Comparison of ENCODE assay signal across 8 cellular contexts in the genomic region with DNA sequence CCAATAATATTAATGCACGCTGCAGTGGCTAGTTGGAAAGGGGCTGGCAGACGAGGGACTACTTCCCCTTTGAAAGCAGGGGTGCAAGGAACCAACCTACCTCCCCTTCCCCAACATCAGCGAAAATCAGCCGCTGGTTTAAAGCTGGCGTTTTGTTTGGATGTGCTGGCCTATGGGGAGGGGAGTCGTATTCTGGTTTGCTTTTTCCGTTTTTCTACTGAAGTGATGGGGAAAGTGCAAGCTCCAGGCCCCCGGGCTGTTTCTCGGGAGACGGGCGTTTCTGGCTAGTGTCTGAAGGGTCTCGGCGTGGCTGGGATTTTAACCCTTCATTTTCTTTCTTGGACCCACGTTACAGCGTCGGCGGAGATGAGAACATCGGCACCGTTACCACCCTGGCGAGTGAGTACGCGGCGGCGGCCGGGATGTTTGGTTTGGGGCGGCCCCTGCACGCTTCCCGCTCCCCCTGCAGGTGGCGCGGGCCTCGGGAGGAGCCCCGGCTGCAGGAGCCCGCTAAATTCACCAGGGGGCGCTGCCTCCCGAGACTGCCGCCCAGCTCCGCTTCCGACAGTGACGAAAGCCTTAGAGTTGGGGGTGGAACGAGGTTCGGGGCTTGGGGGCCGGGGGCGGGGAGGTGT.
DNase-seq lines count a peak whose midpoint lies in the region; ATAC-seq and TF ChIP-seq lines count a peak whose summit lies in the region.

No MANE protein-coding gene starts in this region.

- DNase-seq in EH (ENCODE audit: low read depth) (peak; percentile 79), H4 (ENCODE audit: low spot score) (peak; percentile 38), RPMI8226 (peak; percentile 85), fibroblast of pulmonary artery (ENCODE audit: low read depth) (peak; percentile 81)
- DNase-seq in activated effector memory CD4-positive, alpha-beta T cell treated with Interleukin-2 at 50 U/mL for 16 hours, result peak; percentile 84
- peak; percentile 94 for DNase-seq in stimulated activated naive CD8-positive, alpha-beta T cell treated with anti-CD3 and anti-CD28 coated beads, Interleukin-15, Interleukin-2, amounts not matched to agents 100 U/mL and 50 U/mL, for 24 hours

- peak overlapping the region; percentile 67 for H3K4me3 ChIP-seq in fibroblast of pulmonary artery (replicated peaks; ENCODE audit: low read depth, low read length)

- peaks cover 7% of the 10 kb centered on the region for H3K9me3 Mint-ChIP-seq in nephron

- peak; percentile 97 for TF ChIP-seq CTCF in LNCAP (IDR thresholded peaks at IDR 0.05)
- TF ChIP-seq CTCF in fibroblast of pulmonary artery (IDR thresholded peaks at IDR 0.05; ENCODE audit: low read length, missing control alignments), result peak; percentile 93
- peak; percentile 100 for TF ChIP-seq CTCF in nephron (IDR thresholded peaks at IDR 0.05; ENCODE audit: unreplicated experiment in 3 of 3)

- ATAC-seq in stimulated activated naive CD8-positive, alpha-beta T cell treated with anti-CD3 and anti-CD28 coated beads, Interleukin-15, Interleukin-2, amounts not matched to agents 100 U/mL and 50 U/mL, for 24 hours, result peak; percentile 99

- peak overlapping the region; percentile 92 to 96 (median 93) for H3K4me3 Mint-ChIP-seq in nephron

- H3K27me3 Mint-ChIP-seq in nephron (ENCODE audit: low read depth), result peaks cover 10% of the 10 kb centered on the region

- no peaks in the 10 kb centered on the region for H3K36me3 Mint-ChIP-seq in nephron (ENCODE audit: low read depth)

- H3K27ac Mint-ChIP-seq in nephron, result peak overlapping the region; percentile 61 to 96 (median 82)

- peaks cover 5% of the 10 kb centered on the region for H3K4me1 Mint-ChIP-seq in nephron

Comparison
In these comparisons a context has a peak if more than half of its experiments do, and no peak if none do; other contexts are left out.
1. Peak in every context shown above with its lines: DNase-seq, ATAC-seq and H3K4me3 ChIP-seq.
2. DNase-seq: peak in every context shown above with its lines; median percentile 94 in stimulated activated naive CD8-positive, alpha-beta T cell treated with anti-CD3 and anti-CD28 coated beads, Interleukin-15, Interleukin-2, amounts not matched to agents 100 U/mL and 50 U/mL, for 24 hours; 85 in RPMI8226; 84 in activated effector memory CD4-positive, alpha-beta T cell treated with Interleukin-2 at 50 U/mL for 16 hours; 81 in fibroblast of pulmonary artery; 79 in EH; 38 in H4.